Comparison of ENCODE assay signal across 3 cellular contexts in genomic region chr1:24739241-24739640, GRCh38.
TF ChIP-seq lines count a peak whose summit lies in the region.

No MANE protein-coding gene starts in this region.

TF ChIP-seq in GM23338, 12 proteins besides CTCF, POLR2A, EP300 and RAD21 (continues in another document):
- TF ChIP-seq EZH2phosphoT487 (IDR thresholded peaks at IDR 0.05; ENCODE audit: unreplicated experiment) (no peak), POLR2AphosphoS5 (IDR thresholded peaks at IDR 0.05; ENCODE audit: low read depth) (no peak), ETS1 (IDR thresholded peaks at IDR 0.05) (no peak), EZH2 (IDR thresholded peaks at IDR 0.05; ENCODE audit: low read depth, unreplicated experiment) (no peak), ZNF331 (CRISPR knock-in tag; IDR thresholded peaks at IDR 0.05; ENCODE audit: low read depth) (no peak), NANOG (IDR thresholded peaks at IDR 0.05; ENCODE audit: borderline replicate concordance) (no peak), JUNB (IDR thresholded peaks at IDR 0.05; ENCODE audit: unreplicated experiment) (no peak), ZNF114 (CRISPR knock-in tag; IDR thresholded peaks at IDR 0.05) (no peak), CREB1 (CRISPR knock-in tag; IDR thresholded peaks at IDR 0.05; ENCODE audit: low read depth) (no peak), REST (IDR thresholded peaks at IDR 0.05; ENCODE audit: unreplicated experiment) (no peak)

TF ChIP-seq in H1, 55 proteins besides CTCF, POLR2A, EP300 and RAD21:
- TF ChIP-seq ATF3 (IDR thresholded peaks at IDR 0.05; ENCODE audit: insufficient read depth, low read depth, low read length) (no peak), KDM1A (IDR thresholded peaks at IDR 0.05; ENCODE audit: borderline replicate concordance, low read length) (no peak), SIN3A (conservative IDR thresholded peaks at IDR 0.05 in 1 of 2, IDR thresholded peaks at IDR 0.05 in 1 of 2; ENCODE audit: low read depth in 1 of 2, low read length in 2 of 2) (no peak), RFX5 (IDR thresholded peaks at IDR 0.05; ENCODE audit: borderline replicate concordance, low read depth, low read length) (no peak), GTF2F1 (IDR thresholded peaks at IDR 0.05; ENCODE audit: borderline replicate concordance, low read depth, low read length) (no peak), CHD2 (IDR thresholded peaks at IDR 0.05; ENCODE audit: low read length) (no peak), CHD1 (IDR thresholded peaks at IDR 0.05; ENCODE audit: low read depth, low read length) (no peak), POLR2AphosphoS5 (IDR thresholded peaks at IDR 0.05; ENCODE audit: low read depth, low read length) (no peak), HDAC6 (IDR thresholded peaks at IDR 0.05; ENCODE audit: low read depth, low read length) (no peak), MAFK (IDR thresholded peaks at IDR 0.05; ENCODE audit: low read depth, low read length) (no peak), RXRA (IDR thresholded peaks at IDR 0.05; ENCODE audit: insufficient read depth, low read depth, low read length) (no peak), SUZ12 (IDR thresholded peaks at IDR 0.05; ENCODE audit: low read length) (no peak), ATF2 (IDR thresholded peaks at IDR 0.05; ENCODE audit: low read length) (no peak), BCL11A (IDR thresholded peaks at IDR 0.05; ENCODE audit: low read depth in 2 of 2, low read length in 2 of 2) (no peak), NANOG (IDR thresholded peaks at IDR 0.05; ENCODE audit: insufficient read depth, low read depth, low read length, poor library complexity, severe bottlenecking) (no peak), SP1 (IDR thresholded peaks at IDR 0.05; ENCODE audit: low read depth, low read length) (no peak)

TF ChIP-seq in HEK293T, 16 proteins besides CTCF, POLR2A, EP300 and RAD21 (continued from another document):
- TF ChIP-seq BHLHE40 (IDR thresholded peaks at IDR 0.05; ENCODE audit: borderline replicate concordance) (no peak), PKNOX1 (IDR thresholded peaks at IDR 0.05) (no peak), HDGF (IDR thresholded peaks at IDR 0.05; ENCODE audit: borderline replicate concordance) (no peak), ARNT (IDR thresholded peaks at IDR 0.05) (no peak), TARDBP (IDR thresholded peaks at IDR 0.05) (no peak), SP1 (IDR thresholded peaks at IDR 0.05) (no peak), LEF1 (IDR thresholded peaks at IDR 0.05; ENCODE audit: borderline replicate concordance) (no peak), FOXA1 (IDR thresholded peaks at IDR 0.05) (no peak), SUZ12 (IDR thresholded peaks at IDR 0.05) (no peak), ZNF384 (IDR thresholded peaks at IDR 0.05) (no peak)
